24 cellular contexts compared by ENCODE assay signal in the genomic region with DNA sequence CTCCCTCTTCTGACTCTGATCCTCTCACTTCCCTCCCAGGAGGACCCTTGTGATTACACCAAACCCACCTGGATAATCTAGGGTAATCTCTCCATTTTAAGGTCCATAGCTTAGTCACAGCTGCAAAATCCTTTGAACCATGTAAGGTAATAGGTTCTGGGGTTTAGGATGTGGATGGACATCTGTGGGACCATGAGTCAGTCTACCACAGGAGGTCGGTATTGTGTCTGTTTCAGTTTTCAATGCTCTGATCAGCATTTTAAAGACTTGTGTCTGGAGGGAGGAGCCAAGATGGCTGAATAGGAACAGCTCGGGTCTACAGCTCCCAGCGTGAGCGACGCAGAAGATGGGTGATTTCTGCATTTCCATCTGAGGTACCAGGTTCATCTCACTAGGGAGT.
DNase-seq lines count a peak whose midpoint lies in the region; ATAC-seq, FAIRE-seq and TF ChIP-seq lines count a peak whose summit lies in the region.
"Had no signal": no experiment of that assay in that cellular context is flagged by ENCODE, and none has a peak within 500 bp of the region (broad histone marks: within the 10 kb centered on the region; RNA-seq: fewer than 3 reads in every experiment).

No MANE protein-coding gene starts in this region.

- 72 to 90% methylated on average over 5 of the region's 5 CpGs for WGBS in body of pancreas, 2 donors

- peaks cover 7% of the 10 kb centered on the region for H3K27me3 Mint-ChIP-seq in HFFc6 (ENCODE audit: insufficient read depth)
- H3K27me3 Mint-ChIP-seq in activated naive CD8-positive, alpha-beta T cell treated with anti-CD3 and anti-CD28 coated beads, Interleukin-2, amount 50 U/mL, for 24 hours: peaks cover 12% of the 10 kb centered on the region

- H3K36me3 Mint-ChIP-seq in HFFc6 (ENCODE audit: low read depth): no peaks in the 10 kb centered on the region
- no peaks in the 10 kb centered on the region for H3K36me3 Mint-ChIP-seq in activated naive CD8-positive, alpha-beta T cell treated with anti-CD3 and anti-CD28 coated beads, Interleukin-2, amount 50 U/mL, for 24 hours (ENCODE audit: low read depth)
- H3K36me3 Mint-ChIP-seq: activated naive CD4-positive, alpha-beta T cell treated with anti-CD3 and anti-CD28 coated beads, Interleukin-2, amount 50 U/mL, for 72 hours had no signal

- H3K27me3 ChIP-seq in body of pancreas: no peaks in the 10 kb centered on the region
- H3K27me3 ChIP-seq: BE2C had no signal

- no peak for FAIRE-seq in frontal cortex (lab: Jason Lieb, UNC)
- FAIRE-seq: HTR-8/SVneo had no signal

- H3K9me3 Mint-ChIP-seq in HFFc6: no peaks in the 10 kb centered on the region
- no peaks in the 10 kb centered on the region for H3K9me3 Mint-ChIP-seq in activated naive CD8-positive, alpha-beta T cell treated with anti-CD3 and anti-CD28 coated beads, Interleukin-2, amount 50 U/mL, for 24 hours
- H3K9me3 Mint-ChIP-seq: activated naive CD4-positive, alpha-beta T cell treated with anti-CD3 and anti-CD28 coated beads, Interleukin-2, amount 50 U/mL, for 72 hours; activated T-helper 1 cell treated with anti-CD3 and anti-CD28 coated beads, Interleukin-12 subunit alpha, Interleukin-12 subunit beta, Interleukin-2, Interleukin-4 antibody, amounts not matched to agents 30 ng/mL and 10 ng/mL and 1 ng/mL, durations not matched to agents 14 hours and 24 hours and 36 hours had no signal

- no peak overlapping the region for H3K27ac ChIP-seq in body of pancreas
- H3K27ac ChIP-seq: SK-N-MC had no signal

- peak overlapping the region; percentile 49; the same call in 1 of the 2 replicates for H3K4me3 Mint-ChIP-seq in HFFc6
- no peak overlapping the region for H3K4me3 Mint-ChIP-seq in activated naive CD8-positive, alpha-beta T cell treated with anti-CD3 and anti-CD28 coated beads, Interleukin-2, amount 50 U/mL, for 24 hours
- H3K4me3 Mint-ChIP-seq: activated T-helper 1 cell treated with anti-CD3 and anti-CD28 coated beads, Interleukin-12 subunit alpha, Interleukin-12 subunit beta, Interleukin-2, Interleukin-4 antibody, amounts not matched to agents 30 ng/mL and 10 ng/mL and 1 ng/mL, durations not matched to agents 14 hours and 24 hours and 36 hours had no signal

- no peak for TF ChIP-seq POLR2A in body of pancreas (IDR thresholded peaks at IDR 0.05)

- no peaks in the 10 kb centered on the region for H3K4me1 ChIP-seq in body of pancreas
- H3K4me1 ChIP-seq: BE2C had no signal

- TF ChIP-seq CTCF in HFFc6 (IDR thresholded peaks at IDR 0.05) (no peak), body of pancreas (IDR thresholded peaks at IDR 0.05) (no peak)

- no peaks in the 10 kb centered on the region for H3K4me1 Mint-ChIP-seq in HFFc6 (ENCODE audit: low read depth)
- H3K4me1 Mint-ChIP-seq in activated naive CD8-positive, alpha-beta T cell treated with anti-CD3 and anti-CD28 coated beads, Interleukin-2, amount 50 U/mL, for 24 hours: peaks cover 11% of the 10 kb centered on the region

- no peak overlapping the region for H3K4me3 ChIP-seq in body of pancreas
- H3K4me3 ChIP-seq: SK-N-MC had no signal

- intact Hi-C loops in body of pancreas (cut with DNase I): no loop called here

- H3K36me3 ChIP-seq in body of pancreas (replicated peaks in 1 of 2; ENCODE audit: insufficient read depth in 1 of 2, low read depth in 2 of 2): no peaks in the 10 kb centered on the region
- H3K36me3 ChIP-seq: BE2C had no signal

- DNase-seq in DMS53 treated with DMSO at 0.1 percent for 48 hours (lab: John Stamatoyannopoulos, UW; ENCODE audit: unreplicated experiment): peak; percentile 20
- DNase-seq in HFFc6: no peak
- peak; percentile 82 for DNase-seq in NCI-H748 treated with DMSO at 0.1 percent for 48 hours (lab: John Stamatoyannopoulos, UW)
- DNase-seq in activated naive CD8-positive, alpha-beta T cell treated with anti-CD3 and anti-CD28 coated beads, Interleukin-2, amount 50 U/mL, for 24 hours: no peak
- no peak for DNase-seq in body of pancreas
- DNase-seq in frontal cortex (ENCODE audit: low spot score in 2 of 2): no peak
- DNase-seq in SKM-1 treated with dmso at 0.1 percent for 144 hours (lab: John Stamatoyannopoulos, UW; ENCODE audit: unreplicated experiment): no peak
- DNase-seq: activated CD4-positive, CD25-positive, alpha-beta regulatory T cell treated with anti-CD3 and anti-CD28 coated beads, Interleukin-2, amount 50 U/mL, for 72 hours; activated CD8-positive, alpha-beta memory T cell treated with anti-CD3 and anti-CD28 coated beads for 24 hours; BE2C; kidney glomerular epithelial cell; mammary epithelial cell; NCI-H146; NCI-H2171 treated with DMSO at 0.1 percent for 48 hours; NCI-H526 treated with DMSO at 0.1 percent for 48 hours; retina; stimulated activated CD4-positive, alpha-beta T cell treated with anti-CD3 and anti-CD28 coated beads, Interleukin-12 subunit alpha, Interleukin-12 subunit beta, amount 100 ng/mL, for 4 hours; T-helper 9 cell had no signal

- H3K27ac Mint-ChIP-seq in HFFc6: no peak overlapping the region
- H3K27ac Mint-ChIP-seq in activated naive CD8-positive, alpha-beta T cell treated with anti-CD3 and anti-CD28 coated beads, Interleukin-2, amount 50 U/mL, for 24 hours: no peak overlapping the region
- H3K27ac Mint-ChIP-seq: activated naive CD4-positive, alpha-beta T cell treated with anti-CD3 and anti-CD28 coated beads, Interleukin-2, amount 50 U/mL, for 72 hours; activated T-helper 1 cell treated with anti-CD3 and anti-CD28 coated beads, Interleukin-12 subunit alpha, Interleukin-12 subunit beta, Interleukin-2, Interleukin-4 antibody, amounts not matched to agents 30 ng/mL and 10 ng/mL and 1 ng/mL, durations not matched to agents 14 hours and 24 hours and 36 hours had no signal

- no peaks in the 10 kb centered on the region for H3K9me3 ChIP-seq in body of pancreas
- H3K9me3 ChIP-seq: BE2C had no signal

- ATAC-seq in activated naive CD8-positive, alpha-beta T cell treated with anti-CD3 and anti-CD28 coated beads, Interleukin-2, amount 50 U/mL, for 24 hours: peak; percentile 62
- ATAC-seq in body of pancreas (no peak), HG03354 (IDR thresholded peaks at IDR 0.05; ENCODE audit: poor library complexity, severe bottlenecking, unreplicated experiment) (no peak)
- ATAC-seq: Panc1 had no signal

Comparison
In these comparisons a context has a peak if more than half of its experiments do, and no peak if none do; other contexts are left out.
1. DNase-seq: peak in DMS53 treated with DMSO at 0.1 percent for 48 hours (single experiment) and NCI-H748 treated with DMSO at 0.1 percent for 48 hours (single experiment); none in HFFc6 (single experiment), activated naive CD8-positive, alpha-beta T cell treated with anti-CD3 and anti-CD28 coated beads, Interleukin-2, amount 50 U/mL, for 24 hours (single experiment), body of pancreas (0 of 4), frontal cortex (0 of 2) and SKM-1 treated with dmso at 0.1 percent for 144 hours (single experiment).